Comparison of ENCODE assay signal across 8 cellular contexts in the genomic region with DNA sequence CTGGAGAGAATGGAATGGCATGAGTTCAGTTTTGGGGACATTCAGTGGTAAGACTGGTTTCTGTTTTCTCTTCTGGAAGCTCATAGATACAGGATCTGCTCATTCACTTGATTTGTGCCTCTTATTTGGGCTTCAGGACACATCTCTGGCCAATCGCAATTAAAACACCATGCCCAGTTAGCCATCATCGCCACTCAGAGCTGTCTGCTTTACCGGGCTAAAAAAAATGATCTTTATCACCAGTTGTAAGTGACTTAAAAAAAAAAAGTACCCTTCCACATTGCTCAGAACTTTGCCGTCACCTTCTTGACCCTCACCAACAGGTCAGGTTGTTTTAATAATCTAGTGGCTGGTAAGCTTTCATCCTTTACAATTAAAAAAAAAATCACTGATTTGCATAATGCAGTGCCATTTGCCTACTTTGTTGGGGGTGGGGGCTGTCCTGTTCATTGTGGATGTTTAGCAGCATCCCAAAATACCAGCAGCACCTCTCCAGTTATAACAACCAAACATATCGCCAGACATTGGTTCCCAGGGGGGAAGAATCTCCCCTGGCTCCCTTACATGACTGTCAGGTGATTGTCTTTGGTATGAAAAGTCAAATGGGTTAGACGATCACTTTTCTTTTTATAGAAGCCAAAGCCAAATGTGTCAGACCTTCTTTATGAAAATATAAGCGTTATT.
A peak's percentile ranks its signal among the peaks of the same experiment; 100 is the strongest.
DNase-seq lines count a peak whose midpoint lies in the region; ATAC-seq and TF ChIP-seq lines count a peak whose summit lies in the region.

No MANE protein-coding gene starts in this region.

- intact Hi-C loops in activated T-helper 1 cell treated with anti-CD3 and anti-CD28 coated beads, Interleukin-12 subunit alpha, Interleukin-12 subunit beta, Interleukin-2, Interleukin-4 antibody, amounts not matched to agents 30 ng/mL and 10 ng/mL and 1 ng/mL, durations not matched to agents 14 hours and 24 hours and 36 hours (cut with micrococcal nuclease), result loop anchor here (10.0 kb wide), 1 partner anchor 93 kb away; no protein-coding TSS in a partner anchor
- intact Hi-C loops in left cardiac atrium (cut with DNase I), result no loop called here

- TF ChIP-seq CTCF in HFFc6 (IDR thresholded peaks at IDR 0.05), result no peak

- no peaks in the 10 kb centered on the region; the same call in 1 of the 2 replicates for H3K27me3 Mint-ChIP-seq in HFFc6 (ENCODE audit: insufficient read depth)
- H3K27me3 Mint-ChIP-seq in activated T-helper 1 cell treated with anti-CD3 and anti-CD28 coated beads, Interleukin-12 subunit alpha, Interleukin-12 subunit beta, Interleukin-2, Interleukin-4 antibody, amounts not matched to agents 30 ng/mL and 10 ng/mL and 1 ng/mL, durations not matched to agents 14 hours and 24 hours and 36 hours (ENCODE audit: insufficient read depth), result no peaks in the 10 kb centered on the region

- H3K4me1 Mint-ChIP-seq in HFFc6 (ENCODE audit: low read depth), result peaks cover 72% of the 10 kb centered on the region
- peaks cover 90% of the 10 kb centered on the region for H3K4me1 Mint-ChIP-seq in activated T-helper 1 cell treated with anti-CD3 and anti-CD28 coated beads, Interleukin-12 subunit alpha, Interleukin-12 subunit beta, Interleukin-2, Interleukin-4 antibody, amounts not matched to agents 30 ng/mL and 10 ng/mL and 1 ng/mL, durations not matched to agents 14 hours and 24 hours and 36 hours (ENCODE audit: low read depth)

- H3K9me3 Mint-ChIP-seq in HFFc6, result no peaks in the 10 kb centered on the region
- no peaks in the 10 kb centered on the region for H3K9me3 Mint-ChIP-seq in activated T-helper 1 cell treated with anti-CD3 and anti-CD28 coated beads, Interleukin-12 subunit alpha, Interleukin-12 subunit beta, Interleukin-2, Interleukin-4 antibody, amounts not matched to agents 30 ng/mL and 10 ng/mL and 1 ng/mL, durations not matched to agents 14 hours and 24 hours and 36 hours

- DNase-seq in HFFc6 (no peak), left cardiac atrium (no peak), amygdala (lab: John Stamatoyannopoulos, UW) (no peak), NCI-H146 treated with DMSO at 0.1 percent for 48 hours (lab: John Stamatoyannopoulos, UW; ENCODE audit: unreplicated experiment) (no peak)
- DNase-seq in activated T-helper 1 cell treated with anti-CD3 and anti-CD28 coated beads, Interleukin-12 subunit alpha, Interleukin-12 subunit beta, Interleukin-2, Interleukin-4 antibody, amounts not matched to agents 30 ng/mL and 10 ng/mL and 1 ng/mL, durations not matched to agents 14 hours and 24 hours and 36 hours (ENCODE audit: low spot score), result no peak
- DNase-seq in stimulated activated naive CD8-positive, alpha-beta T cell treated with anti-CD3 and anti-CD28 coated beads, Interleukin-15, Interleukin-2, amounts not matched to agents 100 U/mL and 50 U/mL, for 24 hours, result peak; percentile 23

- peak overlapping the region; percentile 87 for H3K4me3 Mint-ChIP-seq in HFFc6
- H3K4me3 Mint-ChIP-seq in activated T-helper 1 cell treated with anti-CD3 and anti-CD28 coated beads, Interleukin-12 subunit alpha, Interleukin-12 subunit beta, Interleukin-2, Interleukin-4 antibody, amounts not matched to agents 30 ng/mL and 10 ng/mL and 1 ng/mL, durations not matched to agents 14 hours and 24 hours and 36 hours, result peak overlapping the region; percentile 84

- ATAC-seq in left cardiac atrium, result peak; percentile 5 to 36
- ATAC-seq in stimulated activated naive CD8-positive, alpha-beta T cell treated with anti-CD3 and anti-CD28 coated beads, Interleukin-15, Interleukin-2, amounts not matched to agents 100 U/mL and 50 U/mL, for 24 hours, result no peak
- no peak for ATAC-seq in HG03025 (IDR thresholded peaks at IDR 0.05; ENCODE audit: low FRiP score, unreplicated experiment)
- ATAC-seq in HG02798 (IDR thresholded peaks at IDR 0.05; ENCODE audit: poor library complexity, unreplicated experiment), result no peak

- H3K36me3 Mint-ChIP-seq in HFFc6 (ENCODE audit: low read depth), result no peaks in the 10 kb centered on the region
- peaks cover 45% of the 10 kb centered on the region for H3K36me3 Mint-ChIP-seq in activated T-helper 1 cell treated with anti-CD3 and anti-CD28 coated beads, Interleukin-12 subunit alpha, Interleukin-12 subunit beta, Interleukin-2, Interleukin-4 antibody, amounts not matched to agents 30 ng/mL and 10 ng/mL and 1 ng/mL, durations not matched to agents 14 hours and 24 hours and 36 hours (ENCODE audit: low read depth)

- H3K27ac Mint-ChIP-seq in HFFc6, result peak overlapping the region; percentile 79
- peak overlapping the region; percentile 95 for H3K27ac Mint-ChIP-seq in activated T-helper 1 cell treated with anti-CD3 and anti-CD28 coated beads, Interleukin-12 subunit alpha, Interleukin-12 subunit beta, Interleukin-2, Interleukin-4 antibody, amounts not matched to agents 30 ng/mL and 10 ng/mL and 1 ng/mL, durations not matched to agents 14 hours and 24 hours and 36 hours

Comparison
In these comparisons a context has a peak if more than half of its experiments do, and no peak if none do; other contexts are left out.
1. ATAC-seq: peak in left cardiac atrium (2 of 2); none in stimulated activated naive CD8-positive, alpha-beta T cell treated with anti-CD3 and anti-CD28 coated beads, Interleukin-15, Interleukin-2, amounts not matched to agents 100 U/mL and 50 U/mL, for 24 hours (single experiment), HG03025 (single experiment) and HG02798 (single experiment).